27 cellular contexts compared by ENCODE assay signal in genomic region chr15:45120081-45120972, GRCh38. TPM values are rescaled to one million over a fixed set of nuclear protein-coding genes. Genes with fewer than 3 reads are reported as not detected.
"Had no signal": no experiment of that assay in that cellular context is flagged by ENCODE, and none has a peak within 500 bp of the region (broad histone marks: within the 10 kb centered on the region; RNA-seq: fewer than 3 reads in every experiment).

No MANE protein-coding gene starts in this region.

- H3K36me3 Mint-ChIP-seq: IgD-negative memory B cell had no signal

- H3K4me3 ChIP-seq: SJCRH30 had no signal

- H3K4me3 Mint-ChIP-seq: IgD-negative memory B cell had no signal

- H3K27me3 ChIP-seq: SJCRH30 had no signal

- H3K36me3 ChIP-seq: SJCRH30 had no signal

- FAIRE-seq: HTR-8/SVneo had no signal

- H3K4me1 ChIP-seq: SJCRH30 had no signal

- DNase-seq: KBM-7, MV-4-11, NCI-H1092, NCI-H1105 treated with DMSO at 0.1 percent for 48 hours, NCI-H1417 treated with DMSO at 0.1 percent for 48 hours, NCI-H146, NCI-H1694 treated with DMSO at 0.1 percent for 48 hours, NCI-H1930, NCI-H2081, NCI-H2107, NCI-H2227 treated with DMSO at 0.1 percent for 48 hours, NCI-H524, NCI-H526 treated with DMSO at 0.1 percent for 48 hours, NCI-H774, PC-3, SHP77 treated with DMSO at 0.1 percent for 48 hours, SJCRH30 had no signal

- ATAC-seq: Panc1, PC-3, Right ventricle myocardium inferior, SK-N-SH treated with all-trans-retinoic acid at 6 μM for 48 hours had no signal

- H3K9me3 Mint-ChIP-seq: IgD-negative memory B cell had no signal

- H3K9me3 ChIP-seq: SJCRH30 had no signal

- H3K27ac ChIP-seq: HL-60, RWPE1, SJCRH30 had no signal

RNA-seq across cellular contexts. Expression of gene DUOXA2, which starts 6.2 kb away (rescaled TPM):
- total RNA-seq: LHCN-M2, MCF 10A, NCI-H460, PC-3, Right ventricle myocardium inferior, SJCRH30 had no signal
- polyA plus RNA-seq: IgD-negative memory B cell had no signal

RNA-seq across cellular contexts. Expression of gene DUOX2, which starts 6.4 kb away (rescaled TPM):
- total RNA-seq: LHCN-M2, PC-3, SJCRH30 had no signal
- polyA plus RNA-seq: IgD-negative memory B cell had no signal

RNA-seq across cellular contexts. Expression of gene DUOXA1, which starts 9.4 kb away (rescaled TPM):
- total RNA-seq: LHCN-M2, PC-3 had no signal
- polyA plus RNA-seq: IgD-negative memory B cell had no signal

RNA-seq across cellular contexts. Expression of gene DUOX1, which starts 9.5 kb away (rescaled TPM):
- total RNA-seq: NCI-H460, PC-3, SJCRH30 had no signal
